In genomic region chr17:62599964-62600657, GRCh38 we compare ENCODE assay signal across 20 cellular contexts. TPM values are rescaled to one million over a fixed set of nuclear protein-coding genes. Genes with fewer than 3 reads are reported as not detected.
DNase-seq lines count a peak whose midpoint lies in the region; ATAC-seq and TF ChIP-seq lines count a peak whose summit lies in the region.
"Had no signal": no experiment of that assay in that cellular context is flagged by ENCODE, and none has a peak within 500 bp of the region (broad histone marks: within the 10 kb centered on the region; RNA-seq: fewer than 3 reads in every experiment).

No MANE protein-coding gene starts in this region.

- no peaks in the 10 kb centered on the region for H3K27me3 ChIP-seq in CD4-positive, CD25-positive, alpha-beta regulatory T cell (ENCODE audit: control insufficient read depth, insufficient read depth, low read length)
- H3K27me3 ChIP-seq in Panc1 (ENCODE audit: control insufficient read depth, insufficient read depth, low read length) (no peaks in the 10 kb centered on the region), left lung (no peaks in the 10 kb centered on the region), trophoblast cell (ENCODE audit: insufficient read depth, low read length) (no peaks in the 10 kb centered on the region)

- H3K9ac ChIP-seq in trophoblast cell (ENCODE audit: low read length), result no peak overlapping the region

- H3K4me2 ChIP-seq in trophoblast cell (ENCODE audit: low read length), result no peak overlapping the region
- H3K4me2 ChIP-seq: A549 had no signal

- H3K36me3 Mint-ChIP-seq in CD4-positive, CD25-positive, alpha-beta regulatory T cell, result peaks cover 59% of the 10 kb centered on the region
- H3K36me3 Mint-ChIP-seq in progenitor cell of endocrine pancreas (ENCODE audit: insufficient read depth), result peaks cover 52% of the 10 kb centered on the region

- H3K27ac ChIP-seq in CD4-positive, CD25-positive, alpha-beta regulatory T cell (ENCODE audit: insufficient read depth, low read length, poor library complexity, severe bottlenecking), result no peak overlapping the region
- no peak overlapping the region for H3K27ac ChIP-seq in Panc1 (ENCODE audit: low read length)
- peak overlapping the region; percentile 50 to 58 for H3K27ac ChIP-seq in left lung
- H3K27ac ChIP-seq in trophoblast cell (ENCODE audit: low read depth, low read length), result no peak overlapping the region
- H3K27ac ChIP-seq: A549 had no signal

- no peak overlapping the region for H4K91ac ChIP-seq in trophoblast cell (ENCODE audit: low read depth, low read length)

- intact Hi-C loops in Panc1 (cut with micrococcal nuclease; ENCODE audit: unreplicated experiment), result no loop called here
- intact Hi-C loops in left lung (cut with DNase I), result no loop called here

- no peak overlapping the region for H2BK5ac ChIP-seq in trophoblast cell (ENCODE audit: low read depth, low read length, poor library complexity)

- H3K9me3 Mint-ChIP-seq in CD4-positive, CD25-positive, alpha-beta regulatory T cell, result no peaks in the 10 kb centered on the region
- peaks cover 4% of the 10 kb centered on the region for H3K9me3 Mint-ChIP-seq in progenitor cell of endocrine pancreas (ENCODE audit: low read depth)

- in situ Hi-C loops in Panc1 (cut with HindIII; ENCODE audit: low pct_unique_long_range_greater_than_20kb, low sequenced_read_pairs), result no loop called here

- no peak overlapping the region for H3K23ac ChIP-seq in trophoblast cell (ENCODE audit: low read length)

- no peaks in the 10 kb centered on the region for H3K79me2 ChIP-seq in trophoblast cell (ENCODE audit: control insufficient read depth, insufficient read depth, low read length, poor library complexity)

- H3K27me3 Mint-ChIP-seq in CD4-positive, CD25-positive, alpha-beta regulatory T cell, result no peaks in the 10 kb centered on the region
- no peaks in the 10 kb centered on the region for H3K27me3 Mint-ChIP-seq in progenitor cell of endocrine pancreas

- H3K79me1 ChIP-seq in trophoblast cell (ENCODE audit: low read length), result no peaks in the 10 kb centered on the region

- CTCF ChIA-PET in Panc1 (lab: Charles Lee), result no interaction called here

- no peak overlapping the region for H3K4me3 Mint-ChIP-seq in CD4-positive, CD25-positive, alpha-beta regulatory T cell
- H3K4me3 Mint-ChIP-seq in progenitor cell of endocrine pancreas (ENCODE audit: low read depth), result no peak overlapping the region
- H3K4me3 Mint-ChIP-seq: CD8-positive, alpha-beta T cell had no signal

- H2AFZ ChIP-seq in trophoblast cell (ENCODE audit: insufficient read depth, low read length, poor library complexity), result no peak overlapping the region

- H3K4me1 ChIP-seq in CD4-positive, CD25-positive, alpha-beta regulatory T cell (ENCODE audit: control insufficient read depth, insufficient read depth, low read length, poor library complexity, severe bottlenecking), result no peaks in the 10 kb centered on the region
- H3K4me1 ChIP-seq in Panc1 (ENCODE audit: control insufficient read depth, insufficient read depth, low read length), result no peaks in the 10 kb centered on the region
- no peaks in the 10 kb centered on the region for H3K4me1 ChIP-seq in left lung
- peaks cover 0 to 2% of the 10 kb centered on the region in 2 experiments for H3K4me1 ChIP-seq in trophoblast cell (ENCODE audit: control insufficient read depth in 1 of 2, insufficient read depth in 2 of 2, low read length in 2 of 2)
- H3K4me1 ChIP-seq: A549 had no signal

- no peak overlapping the region for H2BK12ac ChIP-seq in trophoblast cell (ENCODE audit: low read length)

- H4K8ac ChIP-seq in trophoblast cell (ENCODE audit: low read depth, low read length), result no peak overlapping the region

- no peak overlapping the region for H3K4me3 ChIP-seq in CD4-positive, CD25-positive, alpha-beta regulatory T cell (ENCODE audit: low read depth, low read length)
- H3K4me3 ChIP-seq in Panc1 (ENCODE audit: low read depth in 2 of 2, low read length in 2 of 2) (no peak overlapping the region), left lung (no peak overlapping the region), trophoblast cell (ENCODE audit: low read depth, low read length) (no peak overlapping the region)
- H3K4me3 ChIP-seq: A549 had no signal

- peak overlapping the region in 2 of 3 donors; percentile 14 to 28 for H3K27ac Mint-ChIP-seq in CD4-positive, CD25-positive, alpha-beta regulatory T cell
- peak overlapping the region; percentile 19 for H3K27ac Mint-ChIP-seq in progenitor cell of endocrine pancreas
- H3K27ac Mint-ChIP-seq: CD8-positive, alpha-beta T cell had no signal

- no peak overlapping the region for H2BK120ac ChIP-seq in trophoblast cell (ENCODE audit: insufficient read depth, low read length, poor library complexity)

- H3K4me1 Mint-ChIP-seq in CD4-positive, CD25-positive, alpha-beta regulatory T cell, result peaks cover 0 to 16% (median 5%) of the 10 kb centered on the region in 4 donors
- H3K4me1 Mint-ChIP-seq in progenitor cell of endocrine pancreas (ENCODE audit: low read depth), result peaks cover 3% of the 10 kb centered on the region

- peaks cover 77% of the 10 kb centered on the region for H3K36me3 ChIP-seq in CD4-positive, CD25-positive, alpha-beta regulatory T cell (ENCODE audit: control insufficient read depth, insufficient read depth, low read length)
- H3K36me3 ChIP-seq in Panc1 (ENCODE audit: control insufficient read depth, insufficient read depth, low read length) (peaks cover 3% of the 10 kb centered on the region; the same call in 1 of the 2 replicates), left lung (peaks cover 0 to 96% of the 10 kb centered on the region in 2 donors), trophoblast cell (ENCODE audit: control insufficient read depth in 1 of 2, insufficient read depth in 2 of 2, low read length in 2 of 2) (peaks cover 12 to 22% of the 10 kb centered on the region in 2 experiments)

- H3K9me3 ChIP-seq in CD4-positive, CD25-positive, alpha-beta regulatory T cell (ENCODE audit: control insufficient read depth in 2 of 2, low read length in 2 of 2), result no peaks in the 10 kb centered on the region
- no peaks in the 10 kb centered on the region for H3K9me3 ChIP-seq in Panc1 (ENCODE audit: control insufficient read depth, insufficient read depth, low read depth, low read length)
- H3K9me3 ChIP-seq in left lung, result peaks cover 0 to 4% of the 10 kb centered on the region in 2 donors
- no peaks in the 10 kb centered on the region for H3K9me3 ChIP-seq in trophoblast cell (ENCODE audit: insufficient read depth, low read depth, low read length)
- H3K9me3 ChIP-seq: A549 had no signal

- TF ChIP-seq CTCF in Panc1 (IDR thresholded peaks at IDR 0.05) (no peak), left lung (IDR thresholded peaks at IDR 0.05) (no peak), progenitor cell of endocrine pancreas (IDR thresholded peaks at IDR 0.05; ENCODE audit: unreplicated experiment) (no peak)

- no peak for ATAC-seq in CD4-positive, CD25-positive, alpha-beta regulatory T cell (ENCODE audit: low read depth in 2 of 2)
- ATAC-seq in Panc1 (no peak), left lung (peak; percentile 78)
- ATAC-seq: A549; CD8-positive, alpha-beta T cell had no signal

- WGBS in trophoblast cell (ENCODE audit: extremely low coverage, insufficient coverage, insufficient read length), result no CpG with 5 or more reads among the region's 6 CpGs

- H3K14ac ChIP-seq in trophoblast cell (ENCODE audit: low read length), result no peak overlapping the region

- H2AK5ac ChIP-seq in trophoblast cell (ENCODE audit: low read length), result no peak overlapping the region

- BruUV-seq in Panc1 (replicated peaks; lab: Mats Ljungman, UMichigan), result TSS peak; percentile 8

- H3K18ac ChIP-seq in trophoblast cell (ENCODE audit: low read length), result no peak overlapping the region

- POLR2A ChIA-PET in Panc1 (lab: Charles Lee), result no interaction called here

- no peak overlapping the region for H3K4ac ChIP-seq in trophoblast cell (ENCODE audit: low read depth, low read length)

- no peak overlapping the region for H4K12ac ChIP-seq in trophoblast cell (ENCODE audit: low read depth, low read length)

- no peak for DNase-seq in CD4-positive, CD25-positive, alpha-beta regulatory T cell
- DNase-seq in Panc1 (ENCODE audit: low read depth, low spot score) (no peak), left lung (no peak), progenitor cell of endocrine pancreas (ENCODE audit: low spot score, unreplicated experiment) (no peak), nucleus accumbens (lab: John Stamatoyannopoulos, UW) (no peak), SHP77 treated with DMSO at 0.1 percent for 48 hours (lab: John Stamatoyannopoulos, UW) (no peak), trophoblast cell (no peak)
- DNase-seq: Calu3; CD8-positive, alpha-beta T cell; GF-D8; HCEC 1CT; MM.1S; NCI-H1092; NCI-H1436 treated with DMSO at 0.1 percent for 48 hours; NCI-H2029; NCI-H2171 treated with DMSO at 0.1 percent for 48 hours; NCI-H446; NCI-H526 treated with DMSO at 0.1 percent for 48 hours; Right ventricle myocardium superior had no signal

RNA-seq across cellular contexts. Expression of gene MRC2, which starts 27.4 kb away (rescaled TPM):
- 10.2 TPM for total RNA-seq in CD4-positive, CD25-positive, alpha-beta regulatory T cell
- under 1 TPM; 0.25 to 0.36 (median 0.30) TPM for polyA plus RNA-seq in CD4-positive, CD25-positive, alpha-beta regulatory T cell
- 120 TPM for total RNA-seq in Panc1 (2021; ENCODE audit: unreplicated experiment)
- polyA plus RNA-seq in Panc1 (2012; ENCODE audit: insufficient read length), result 171 TPM
- total RNA-seq in left lung, result 100 to 1,000 TPM in 1 of 2 donors, 10 to 100 TPM in 1; 93.3 to 151 TPM
- total RNA-seq in progenitor cell of endocrine pancreas, result 4.9 and 6.3 TPM in 2 replicates
- 70.3 and 73.6 TPM in 2 replicates for polyA plus RNA-seq in trophoblast cell (2013)

Comparison
In these comparisons a context has a peak if more than half of its experiments do, and no peak if none do; other contexts are left out.
1. H3K27ac ChIP-seq: peak in left lung (2 of 2); none in CD4-positive, CD25-positive, alpha-beta regulatory T cell (single experiment), Panc1 (single experiment) and trophoblast cell (single experiment).